Comparison of ENCODE assay signal across 7 cellular contexts in the genomic region with DNA sequence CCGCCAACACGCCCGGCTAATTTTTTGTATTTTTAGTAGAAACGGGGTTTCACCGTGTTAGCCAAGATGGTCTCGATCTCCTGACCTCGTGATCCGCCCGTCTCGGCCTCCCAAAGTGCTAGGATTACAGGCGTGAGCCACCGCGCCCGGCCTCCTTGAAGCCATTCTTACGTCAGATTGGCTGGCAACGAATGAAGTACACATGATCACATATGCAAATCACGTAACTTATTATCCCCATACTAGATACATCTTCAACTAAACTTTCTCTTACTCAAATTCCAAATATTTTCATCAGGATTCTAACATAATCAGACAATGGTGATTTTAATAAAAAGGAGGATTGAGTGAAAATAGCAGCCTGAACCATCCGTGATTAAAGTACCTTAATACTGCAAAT. TPM values are rescaled to one million over a fixed set of nuclear protein-coding genes. Genes with fewer than 3 reads are reported as not detected.
DNase-seq lines count a peak whose midpoint lies in the region; ATAC-seq, FAIRE-seq and TF ChIP-seq lines count a peak whose summit lies in the region.
"Not testable (repeated sequence)": the region's sequence is repeated elsewhere in the genome, so short reads cannot be mapped to it uniquely, and the experiment has no call there.

No MANE protein-coding gene starts in this region.

- not testable (repeated sequence) for H3K4me2 ChIP-seq in OCI-LY1 (ENCODE audit: low read length)

- peaks cover 14% of the 10 kb centered on the region for H3F3A ChIP-seq in OCI-LY1 (ENCODE audit: insufficient read depth, low read length)

- not testable (repeated sequence) for TF ChIP-seq CTCF in A673 (conservative IDR thresholded peaks at IDR 0.05; ENCODE audit: low read depth, low read length); OCI-LY1 (IDR thresholded peaks at IDR 0.05; ENCODE audit: low read length); natural killer cell (IDR thresholded peaks at IDR 0.05)

- not testable (repeated sequence) for H3K4me3 ChIP-seq in A673 (ENCODE audit: low read depth, low read length, poor library complexity, severe bottlenecking); OCI-LY1 (ENCODE audit: low read depth, low read length, poor library complexity, severe bottlenecking); SK-N-MC

- DNase-seq in A673 (ENCODE audit: low spot score); SK-N-MC (ENCODE audit: low read depth, low spot score); activated CD4-positive, alpha-beta T cell treated with anti-CD3 and anti-CD28 coated beads, Interleukin-2, amount 10 ng/mL, durations not matched to agents 7 days and 5 days; activated naive CD4-positive, alpha-beta T cell treated with anti-CD3 and anti-CD28 coated beads for 36 hours; natural killer cell: not testable (repeated sequence)

- not testable (repeated sequence) for H3K9me3 ChIP-seq in A673 (ENCODE audit: low read depth, low read length, poor library complexity, severe bottlenecking); OCI-LY1 (ENCODE audit: low read length); SK-N-MC (ENCODE audit: low read depth, low read length)

- peak overlapping the region; percentile 25; the same call in 1 of the 2 replicates for H3K9ac ChIP-seq in OCI-LY1 (ENCODE audit: low read length)
- not testable (repeated sequence) for H3K9ac ChIP-seq in SK-N-MC (ENCODE audit: insufficient read length)

- H3K36me3 Mint-ChIP-seq in activated CD4-positive, alpha-beta T cell treated with anti-CD3 and anti-CD28 coated beads, Interleukin-2, amount 10 ng/mL, durations not matched to agents 7 days and 5 days (ENCODE audit: low read depth); activated naive CD4-positive, alpha-beta T cell treated with anti-CD3 and anti-CD28 coated beads for 36 hours (ENCODE audit: low read depth); natural killer cell: not testable (repeated sequence)

- intact Hi-C loops in A673 (cut with micrococcal nuclease; ENCODE audit: unreplicated experiment), result loop anchor here (10.0 kb wide), 1 partner anchor 1767 kb away; a partner anchor contains a TSS
- intact Hi-C loops in activated naive CD4-positive, alpha-beta T cell treated with anti-CD3 and anti-CD28 coated beads for 36 hours (cut with micrococcal nuclease); natural killer cell (cut with micrococcal nuclease): not testable (repeated sequence)

- not testable (repeated sequence) for H3K79me2 ChIP-seq in OCI-LY1 (ENCODE audit: insufficient read depth, low read length)

- H3K4me1 Mint-ChIP-seq in activated CD4-positive, alpha-beta T cell treated with anti-CD3 and anti-CD28 coated beads, Interleukin-2, amount 10 ng/mL, durations not matched to agents 7 days and 5 days, result peaks cover 56% of the 10 kb centered on the region
- H3K4me1 Mint-ChIP-seq in activated naive CD4-positive, alpha-beta T cell treated with anti-CD3 and anti-CD28 coated beads for 36 hours (ENCODE audit: low read depth), result peaks cover 13% of the 10 kb centered on the region
- peaks cover 25 to 28% of the 10 kb centered on the region in 2 donors for H3K4me1 Mint-ChIP-seq in natural killer cell

- H3K27ac ChIP-seq in A673 (ENCODE audit: low read depth, low read length, poor library complexity, severe bottlenecking) (peak overlapping the region; percentile 39), OCI-LY1 (ENCODE audit: low read depth, low read length, poor library complexity, severe bottlenecking) (peak overlapping the region; percentile 99), SK-N-MC (peak overlapping the region; percentile 83; the same call in 1 of the 2 replicates)

- POLR2A ChIA-PET in A673 (lab: Charles Lee; ENCODE audit: low non-redundant PET), result interaction anchor here (0.6 to 0.9 kb wide), 2 partner anchors 8 to 76 kb away, joined by 3 to 5 read pairs; no protein-coding TSS in a partner anchor
- POLR2A ChIA-PET in activated CD4-positive, alpha-beta T cell treated with anti-CD3 and anti-CD28 coated beads, Interleukin-2, amount 10 ng/mL, durations not matched to agents 7 days and 5 days (lab: Charles Lee), result interaction anchor here (2.4 to 8.5 kb wide), 4 partner anchors 9 to 77 kb away, joined by 28 to 504 read pairs (median 47); a partner anchor contains a TSS

- not testable (repeated sequence) for H3K27me3 ChIP-seq in A673 (replicated peaks; ENCODE audit: insufficient read depth, low read depth, low read length, poor library complexity); OCI-LY1 (ENCODE audit: insufficient read depth, low read length)

- H3K4me1 ChIP-seq in A673 (ENCODE audit: insufficient read depth, low read length, poor library complexity, severe bottlenecking), result not testable (repeated sequence)
- H3K4me1 ChIP-seq in OCI-LY1 (ENCODE audit: insufficient read depth, low read length, severe bottlenecking), result peaks cover 62% of the 10 kb centered on the region

- H3K36me3 ChIP-seq in A673 (ENCODE audit: insufficient read depth, low read length, poor library complexity, severe bottlenecking); OCI-LY1 (ENCODE audit: insufficient read depth, low read length); SK-N-MC (ENCODE audit: insufficient read depth, low read length): not testable (repeated sequence)

- not testable (repeated sequence) for H3K9me2 ChIP-seq in OCI-LY1 (ENCODE audit: low read depth, low read length)

- ATAC-seq in natural killer cell, result not testable (repeated sequence)

- H2AFZ ChIP-seq in OCI-LY1 (ENCODE audit: low read length), result not testable (repeated sequence)

- not testable (repeated sequence) for H4K20me1 ChIP-seq in OCI-LY1 (ENCODE audit: insufficient read depth, low read length)

- CTCF ChIA-PET in A673 (lab: Charles Lee), result not testable (repeated sequence)
- CTCF ChIA-PET in activated CD4-positive, alpha-beta T cell treated with anti-CD3 and anti-CD28 coated beads, Interleukin-2, amount 10 ng/mL, durations not matched to agents 7 days and 5 days (lab: Charles Lee), result interaction anchor here (6.9 kb wide), 1 partner anchor 18 kb away, joined by 121 read pairs; a partner anchor contains a TSS
- CTCF ChIA-PET in activated naive CD4-positive, alpha-beta T cell treated with anti-CD3 and anti-CD28 coated beads for 36 hours (lab: Charles Lee), result interaction anchor here (2.5 kb wide), 1 partner anchor 21 kb away, joined by 15 read pairs; no protein-coding TSS in a partner anchor

- not testable (repeated sequence) for H3K4me3 Mint-ChIP-seq in activated CD4-positive, alpha-beta T cell treated with anti-CD3 and anti-CD28 coated beads, Interleukin-2, amount 10 ng/mL, durations not matched to agents 7 days and 5 days; activated naive CD4-positive, alpha-beta T cell treated with anti-CD3 and anti-CD28 coated beads for 36 hours
- H3K4me3 Mint-ChIP-seq in natural killer cell, result peak overlapping the region; percentile 1

- peak overlapping the region; percentile 74 for H3K27ac Mint-ChIP-seq in activated CD4-positive, alpha-beta T cell treated with anti-CD3 and anti-CD28 coated beads, Interleukin-2, amount 10 ng/mL, durations not matched to agents 7 days and 5 days
- H3K27ac Mint-ChIP-seq in activated naive CD4-positive, alpha-beta T cell treated with anti-CD3 and anti-CD28 coated beads for 36 hours, result peak overlapping the region; percentile 75
- H3K27ac Mint-ChIP-seq in natural killer cell, result not testable (repeated sequence)

- FAIRE-seq in G401.6 (lab: Jason Lieb, UNC), result peak; percentile 56

- not testable (repeated sequence) for BruUV-seq in A673 (replicated peaks; lab: Mats Ljungman, UMichigan)

- not testable (repeated sequence) for H3K9me3 Mint-ChIP-seq in activated CD4-positive, alpha-beta T cell treated with anti-CD3 and anti-CD28 coated beads, Interleukin-2, amount 10 ng/mL, durations not matched to agents 7 days and 5 days; activated naive CD4-positive, alpha-beta T cell treated with anti-CD3 and anti-CD28 coated beads for 36 hours; natural killer cell

- not testable (repeated sequence) for H3K27me3 Mint-ChIP-seq in activated CD4-positive, alpha-beta T cell treated with anti-CD3 and anti-CD28 coated beads, Interleukin-2, amount 10 ng/mL, durations not matched to agents 7 days and 5 days; activated naive CD4-positive, alpha-beta T cell treated with anti-CD3 and anti-CD28 coated beads for 36 hours (ENCODE audit: low read depth); natural killer cell (ENCODE audit: low read depth in 2 of 2)

RNA-seq across cellular contexts. Expression of a gene that starts 39.9 kb away (rescaled TPM):
- total RNA-seq in A673 (2021) (7.8 and 11.5 TPM in 2 replicates), natural killer cell (1 to 10 TPM; 1.5 to 2.3 (median 1.8) TPM)
- total RNA-seq in activated CD4-positive, alpha-beta T cell treated with anti-CD3 and anti-CD28 coated beads, Interleukin-2, amount 10 ng/mL, durations not matched to agents 7 days and 5 days, result 1 to 10 TPM; 3.0 to 3.5 TPM
- 1 to 10 TPM in 1 of 2 experiments, under 1 TPM in 1; 0.57 to 1.4 TPM for total RNA-seq in activated naive CD4-positive, alpha-beta T cell treated with anti-CD3 and anti-CD28 coated beads for 36 hours

Comparison
In these comparisons a context has a peak if more than half of its experiments do, and no peak if none do; other contexts are left out.
1. H3K27ac ChIP-seq: peak in every context shown above with its lines; median percentile 99 in OCI-LY1; 83 in SK-N-MC; 39 in A673.